ENCODE assay signal across 1 cellular context in genomic region chr11:125443767-125444311, GRCh38.
TF ChIP-seq lines count a peak whose summit lies in the region.

No MANE protein-coding gene starts in this region.

TF ChIP-seq in GM23338, 12 proteins besides CTCF, POLR2A, EP300 and RAD21 (continued from another document):
- TF ChIP-seq ZNF462 (CRISPR knock-in tag; IDR thresholded peaks at IDR 0.05) (no peak), JUNB (IDR thresholded peaks at IDR 0.05; ENCODE audit: unreplicated experiment) (no peak), POLR2AphosphoS5 (IDR thresholded peaks at IDR 0.05; ENCODE audit: low read depth) (no peak), REST (IDR thresholded peaks at IDR 0.05; ENCODE audit: unreplicated experiment) (no peak), ETS1 (IDR thresholded peaks at IDR 0.05) (no peak), EZH2 (IDR thresholded peaks at IDR 0.05; ENCODE audit: low read depth, unreplicated experiment) (no peak)
TF ChIP-seq in GM23338: peak in this region for 0.
